In genomic region chr5:31738199-31738598, GRCh38 we compare ENCODE assay signal across 21 cellular contexts.
"Had no signal": no experiment of that assay in that cellular context is flagged by ENCODE, and none has a peak within 500 bp of the region (broad histone marks: within the 10 kb centered on the region; RNA-seq: fewer than 3 reads in every experiment).

No MANE protein-coding gene starts in this region.

- H3K27ac ChIP-seq: adrenal gland, Peyer's patch, RWPE1 had no signal

- H3K9me3 ChIP-seq: adrenal gland, MG63, Peyer's patch had no signal

- H3K4me1 ChIP-seq: adrenal gland, Peyer's patch had no signal

- H3K4me1 Mint-ChIP-seq: activated naive CD8-positive, alpha-beta T cell treated with anti-CD3 and anti-CD28 coated beads, Interleukin-2, amount 10 ng/mL, durations not matched to agents 7 days and 5 days had no signal

- H3K27me3 Mint-ChIP-seq: activated CD8-positive, alpha-beta T cell treated with anti-CD3 and anti-CD28 coated beads for 36 hours had no signal

- DNase-seq: activated CD4-positive, alpha-beta T cell treated with anti-CD3 and anti-CD28 coated beads for 4 hours; activated CD8-positive, alpha-beta memory T cell treated with anti-CD3 and anti-CD28 coated beads, Interleukin-2, amount 50 U/mL, for 4 hours; activated CD8-positive, alpha-beta T cell treated with anti-CD3 and anti-CD28 coated beads for 36 hours; activated naive CD4-positive, alpha-beta T cell treated with anti-CD3 and anti-CD28 coated beads, Interleukin-2, amount 50 U/mL, for 16 hours; activated naive CD8-positive, alpha-beta T cell treated with anti-CD3 and anti-CD28 coated beads, Interleukin-2, amount 10 ng/mL, durations not matched to agents 7 days and 5 days; activated T-cell treated with anti-CD3 and anti-CD28 coated beads, Interleukin-2, amount 50 U/mL, for 72 hours; adrenal gland; MG63; NCI-H1105; NCI-H1436; NCI-H1694 treated with DMSO at 0.1 percent for 48 hours; NCI-H2029 treated with DMSO at 0.1 percent for 48 hours; NCI-H345; NCI-H510A; NCI-H526 treated with DMSO at 0.1 percent for 48 hours; NCI-H82; Peyer's patch; SHP77 treated with DMSO at 0.1 percent for 48 hours had no signal

- H3K36me3 Mint-ChIP-seq: activated naive CD8-positive, alpha-beta T cell treated with anti-CD3 and anti-CD28 coated beads, Interleukin-2, amount 10 ng/mL, durations not matched to agents 7 days and 5 days had no signal

- H3K4me3 ChIP-seq: adrenal gland, MG63, Peyer's patch had no signal

- ATAC-seq: activated CD4-positive, CD25-positive, alpha-beta regulatory T cell treated with anti-CD3 and anti-CD28 coated beads, Interleukin-2, amount 50 U/mL, for 24 hours; activated CD8-positive, alpha-beta T cell treated with anti-CD3 and anti-CD28 coated beads for 36 hours; activated T-cell treated with anti-CD3 and anti-CD28 coated beads, Interleukin-2, amount 50 U/mL, for 72 hours had no signal

- H3K4me3 Mint-ChIP-seq: activated CD8-positive, alpha-beta T cell treated with anti-CD3 and anti-CD28 coated beads for 36 hours; activated naive CD8-positive, alpha-beta T cell treated with anti-CD3 and anti-CD28 coated beads, Interleukin-2, amount 10 ng/mL, durations not matched to agents 7 days and 5 days; activated T-cell treated with anti-CD3 and anti-CD28 coated beads, Interleukin-2, amount 50 U/mL, for 72 hours; T-helper 1 cell treated with Interleukin-12 subunit alpha and Interleukin-12 subunit beta and Interleukin-4 antibody, amounts not matched to agents 30 μg/mL and 1 μg/mL, for 36 hours had no signal

- H3K36me3 ChIP-seq: adrenal gland, MG63, Peyer's patch had no signal

- H3K27ac Mint-ChIP-seq: activated CD8-positive, alpha-beta T cell treated with anti-CD3 and anti-CD28 coated beads for 36 hours; activated naive CD8-positive, alpha-beta T cell treated with anti-CD3 and anti-CD28 coated beads, Interleukin-2, amount 10 ng/mL, durations not matched to agents 7 days and 5 days; activated T-cell treated with anti-CD3 and anti-CD28 coated beads, Interleukin-2, amount 50 U/mL, for 72 hours; T-helper 1 cell treated with Interleukin-12 subunit alpha and Interleukin-12 subunit beta and Interleukin-4 antibody, amounts not matched to agents 30 μg/mL and 1 μg/mL, for 36 hours had no signal

- H3K27me3 ChIP-seq: adrenal gland, MG63, Peyer's patch had no signal

- H3K9me3 Mint-ChIP-seq: activated CD8-positive, alpha-beta T cell treated with anti-CD3 and anti-CD28 coated beads for 36 hours; activated naive CD8-positive, alpha-beta T cell treated with anti-CD3 and anti-CD28 coated beads, Interleukin-2, amount 10 ng/mL, durations not matched to agents 7 days and 5 days; T-helper 1 cell treated with Interleukin-12 subunit alpha and Interleukin-12 subunit beta and Interleukin-4 antibody, amounts not matched to agents 30 μg/mL and 1 μg/mL, for 36 hours had no signal
